Comparison of ENCODE assay signal across 23 cellular contexts in genomic region chr9:8417341-8417740, GRCh38.
DNase-seq lines count a peak whose midpoint lies in the region; TF ChIP-seq lines count a peak whose summit lies in the region.
"Had no signal": no experiment of that assay in that cellular context is flagged by ENCODE, and none has a peak within 500 bp of the region (broad histone marks: within the 10 kb centered on the region; RNA-seq: fewer than 3 reads in every experiment).

No MANE protein-coding gene starts in this region.

- H3K4me1 ChIP-seq in vagina = no peaks in the 10 kb centered on the region
- H3K4me1 ChIP-seq: BE2C, BLaER1 had no signal

- H3K27me3 Mint-ChIP-seq in nephron (ENCODE audit: low read depth) = no peaks in the 10 kb centered on the region
- H3K27me3 Mint-ChIP-seq in nephron progenitor cell (ENCODE audit: low read depth, poor library complexity) = no peaks in the 10 kb centered on the region
- H3K27me3 Mint-ChIP-seq: CD4-positive, CD25-positive, alpha-beta regulatory T cell; CD8-positive, alpha-beta memory T cell had no signal

- H3K9me3 ChIP-seq in vagina = no peaks in the 10 kb centered on the region
- H3K9me3 ChIP-seq: BE2C, BLaER1 had no signal

- intact Hi-C loops in vagina (cut with DNase I) = no loop called here

- H3K4me1 Mint-ChIP-seq in nephron (peaks cover 54% of the 10 kb centered on the region), nephron progenitor cell (peaks cover 7% of the 10 kb centered on the region)
- H3K4me1 Mint-ChIP-seq: CD4-positive, alpha-beta memory T cell; CD4-positive, CD25-positive, alpha-beta regulatory T cell; CD8-positive, alpha-beta memory T cell had no signal

- peak overlapping the region; percentile 22 to 30 (median 24) for H3K27ac Mint-ChIP-seq in nephron
- peak overlapping the region; percentile 35 for H3K27ac Mint-ChIP-seq in nephron progenitor cell
- H3K27ac Mint-ChIP-seq: CD4-positive, alpha-beta memory T cell; CD4-positive, CD25-positive, alpha-beta regulatory T cell had no signal

- H3K36me3 Mint-ChIP-seq in nephron (ENCODE audit: low read depth) = peaks cover 26% of the 10 kb centered on the region
- H3K36me3 Mint-ChIP-seq in nephron progenitor cell (ENCODE audit: low read depth) = peaks cover 18% of the 10 kb centered on the region
- H3K36me3 Mint-ChIP-seq: CD14-positive monocyte; CD4-positive, alpha-beta memory T cell; CD4-positive, CD25-positive, alpha-beta regulatory T cell; CD8-positive, alpha-beta memory T cell had no signal

- no peak overlapping the region for H3K27ac ChIP-seq in vagina
- H3K27ac ChIP-seq: BLaER1 had no signal

- TF ChIP-seq CTCF in nephron (IDR thresholded peaks at IDR 0.05; ENCODE audit: unreplicated experiment in 3 of 3) (no peak), nephron progenitor cell (IDR thresholded peaks at IDR 0.05) (no peak), vagina (IDR thresholded peaks at IDR 0.05) (no peak)

- DNase-seq in nephron progenitor cell (no peak), retina (peak; percentile 18), H7 (no peak), vagina (ENCODE audit: extremely low spot score in 2 of 2) (no peak)
- DNase-seq: 8988T; ACHN; BE2C; C1 segment of cervical spinal cord; CD4-positive, alpha-beta memory T cell; CD4-positive, CD25-positive, alpha-beta regulatory T cell; CD8-positive, alpha-beta memory T cell; COR-L47; DMS 273 treated with DMSO at 0.1 percent for 48 hours; DMS153; DMS53; DMS79; DND-41; EL; GDM1 had no signal

- H3K4me3 ChIP-seq in H7 (ENCODE audit: insufficient read depth, low read depth, low read length) (no peak overlapping the region), vagina (no peak overlapping the region)
- H3K4me3 ChIP-seq: BLaER1, GM12878 had no signal

- H3K36me3 ChIP-seq in H7 (replicated peaks; ENCODE audit: control insufficient read depth, insufficient read depth, low read length) = no peaks in the 10 kb centered on the region
- no peaks in the 10 kb centered on the region for H3K36me3 ChIP-seq in vagina
- H3K36me3 ChIP-seq: BE2C, BLaER1 had no signal

- H3K27me3 ChIP-seq in H7 (ENCODE audit: control insufficient read depth, insufficient read depth, low read length) (no peaks in the 10 kb centered on the region), vagina (no peaks in the 10 kb centered on the region)
- H3K27me3 ChIP-seq: BE2C, BLaER1 had no signal

- H3K9me3 Mint-ChIP-seq in nephron (no peaks in the 10 kb centered on the region), nephron progenitor cell (no peaks in the 10 kb centered on the region)
- H3K9me3 Mint-ChIP-seq: CD14-positive monocyte; CD4-positive, CD25-positive, alpha-beta regulatory T cell had no signal

- no peak for TF ChIP-seq POLR2A in vagina (IDR thresholded peaks at IDR 0.05)

- H3K4me3 Mint-ChIP-seq in nephron (no peak overlapping the region), nephron progenitor cell (no peak overlapping the region)
- H3K4me3 Mint-ChIP-seq: CD14-positive monocyte; CD4-positive, alpha-beta memory T cell; CD4-positive, CD25-positive, alpha-beta regulatory T cell; CD8-positive, alpha-beta memory T cell had no signal
